24 cellular contexts compared by ENCODE assay signal in the genomic region with DNA sequence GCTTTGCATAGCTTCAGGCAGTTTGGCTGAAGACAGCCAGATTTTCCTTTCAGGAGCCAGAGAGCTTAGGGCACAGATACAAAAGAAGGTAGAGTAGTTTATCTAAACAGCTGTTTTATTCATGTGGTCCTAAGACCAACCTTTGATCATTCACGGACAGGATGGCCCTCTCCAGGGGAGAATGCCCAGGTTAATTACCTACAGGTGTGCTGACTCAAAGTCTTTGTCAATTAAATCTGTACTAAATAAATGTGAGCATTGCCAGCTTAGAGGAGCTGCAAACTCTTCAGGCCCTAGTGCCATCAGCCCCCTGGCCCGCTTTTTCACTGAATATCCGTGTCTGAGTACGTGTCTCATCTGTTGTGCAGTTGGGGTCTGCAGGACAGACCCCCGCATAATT.
"Had no signal": no experiment of that assay in that cellular context is flagged by ENCODE, and none has a peak within 500 bp of the region (broad histone marks: within the 10 kb centered on the region; RNA-seq: fewer than 3 reads in every experiment).

No MANE protein-coding gene starts in this region.

- ATAC-seq: activated T-cell treated with anti-CD3 and anti-CD28 coated beads, Interleukin-2, amount 50 U/mL, for 72 hours; body of pancreas; lower lobe of right lung; stimulated activated naive CD8-positive, alpha-beta T cell treated with anti-CD3 and anti-CD28 coated beads, Interleukin-15, Interleukin-2, amounts not matched to agents 100 U/mL and 50 U/mL, for 24 hours; T-helper 17 cell had no signal

- H3K79me2 ChIP-seq: hepatocyte had no signal

- H3K27ac ChIP-seq: body of pancreas, cardiac muscle cell, esophagus muscularis mucosa, hepatocyte, lower lobe of right lung, upper lobe of left lung had no signal

- FAIRE-seq: endothelial cell of umbilical vein, frontal cortex, kidney had no signal

- DNase-seq: activated CD4-positive, alpha-beta memory T cell treated with anti-CD3 and anti-CD28 coated beads for 36 hours; activated CD4-positive, alpha-beta T cell treated with anti-CD3 and anti-CD28 coated beads for 48 hours; activated gamma-delta T cell; activated naive CD4-positive, alpha-beta T cell treated with anti-CD3 and anti-CD28 coated beads, Interleukin-2, amount 50 U/mL, for 16 hours; activated T-cell treated with anti-CD3 and anti-CD28 coated beads, Interleukin-2, amount 50 U/mL, for 72 hours; anterior cingulate cortex; body of pancreas; glutamatergic neuron; kidney; lower lobe of right lung; naive B cell; occipital lobe; retina; stimulated activated CD4-positive, alpha-beta T cell treated with anti-CD3 and anti-CD28 coated beads, Interleukin-12 subunit alpha, Interleukin-12 subunit beta, amount 100 ng/mL, for 4 hours; stimulated activated CD4-positive, alpha-beta T cell treated with anti-CD3 and anti-CD28 coated beads, Interleukin-4, amount 100 ng/mL, for 4 hours; stimulated activated naive CD8-positive, alpha-beta T cell treated with anti-CD3 and anti-CD28 coated beads, Interleukin-15, Interleukin-2, amounts not matched to agents 100 U/mL and 50 U/mL, for 24 hours; SW 1271; T-helper 17 cell; upper lobe of left lung had no signal

- H3K9me3 ChIP-seq: body of pancreas, esophagus muscularis mucosa, lower lobe of right lung, upper lobe of left lung had no signal

- H2AFZ ChIP-seq: hepatocyte had no signal

- H3K4me2 ChIP-seq: hepatocyte had no signal

- H3K36me3 ChIP-seq: cardiac muscle cell, esophagus muscularis mucosa, lower lobe of right lung, upper lobe of left lung had no signal

- H3K4me3 ChIP-seq: body of pancreas, cardiac muscle cell, esophagus muscularis mucosa, hepatocyte, lower lobe of right lung, upper lobe of left lung had no signal

- H3K27me3 ChIP-seq: body of pancreas, cardiac muscle cell, esophagus muscularis mucosa, hepatocyte, upper lobe of left lung had no signal

- H3K4me1 ChIP-seq: body of pancreas, esophagus muscularis mucosa, lower lobe of right lung, upper lobe of left lung had no signal
